25 cellular contexts compared by ENCODE assay signal in genomic region chr2:5727242-5727641, GRCh38. TPM values are rescaled to one million over a fixed set of nuclear protein-coding genes. Genes with fewer than 3 reads are reported as not detected.
DNase-seq lines count a peak whose midpoint lies in the region; ATAC-seq and TF ChIP-seq lines count a peak whose summit lies in the region.
"Had no signal": no experiment of that assay in that cellular context is flagged by ENCODE, and none has a peak within 500 bp of the region (broad histone marks: within the 10 kb centered on the region; RNA-seq: fewer than 3 reads in every experiment).

No MANE protein-coding gene starts in this region.

- H3K4me1 Mint-ChIP-seq in GM23338 (peaks cover 46% of the 10 kb centered on the region), neural progenitor cell (peaks cover 38% of the 10 kb centered on the region), MCF 10A (ENCODE audit: insufficient read depth, unreplicated experiment) (no peaks in the 10 kb centered on the region)

- POLR2A ChIA-PET in MCF 10A (lab: Yijun Ruan, JAX) = no interaction called here

- H3K4me3 Mint-ChIP-seq in GM23338 (peak overlapping the region; percentile 83), neural progenitor cell (peak overlapping the region; percentile 83), MCF 10A (ENCODE audit: unreplicated experiment) (no peak overlapping the region)
- H3K4me3 Mint-ChIP-seq: CD8-positive, alpha-beta T cell; HFFc6 had no signal

- H3K9me3 ChIP-seq in ectodermal cell (ENCODE audit: control insufficient read depth, low read length) = no peaks in the 10 kb centered on the region
- H3K9me3 ChIP-seq in iPS-20b (ENCODE audit: insufficient read depth, low read depth, low read length) = no peaks in the 10 kb centered on the region
- H3K9me3 ChIP-seq in neural progenitor cell (ENCODE audit: low read depth) = no peaks in the 10 kb centered on the region
- H3K9me3 ChIP-seq: BLaER1 treated with 17β-estradiol and CSF1 and Interleukin-3, amounts not matched to agents 10 nM and 100 nM had no signal

- H3K36me3 ChIP-seq in GM23338 (ENCODE audit: insufficient read depth) = no peaks in the 10 kb centered on the region
- no peaks in the 10 kb centered on the region for H3K36me3 ChIP-seq in ectodermal cell (ENCODE audit: control insufficient read depth, insufficient read depth, low read length)
- no peaks in the 10 kb centered on the region for H3K36me3 ChIP-seq in iPS-20b (ENCODE audit: insufficient read depth, low read depth, low read length)
- no peaks in the 10 kb centered on the region for H3K36me3 ChIP-seq in neural progenitor cell
- H3K36me3 ChIP-seq: BLaER1 treated with 17β-estradiol and CSF1 and Interleukin-3, amounts not matched to agents 10 nM and 100 nM had no signal

- H3K4me2 ChIP-seq in GM23338 (peak overlapping the region; percentile 67), neural progenitor cell (peak overlapping the region; percentile 88)
- H3K4me2 ChIP-seq: BLaER1 treated with 17β-estradiol and CSF1 and Interleukin-3, amounts not matched to agents 10 nM and 100 nM had no signal

- 0 out of 2 replicates have a peak, but pooled peaks cover 5% of the 10 kb centered on the region for H3F3A ChIP-seq in GM23338 (replicated peaks; ENCODE audit: low read depth)
- H3F3A ChIP-seq in neural progenitor cell (ENCODE audit: low read depth) = peaks cover 20% of the 10 kb centered on the region

- H3K9me3 Mint-ChIP-seq in GM23338 (no peaks in the 10 kb centered on the region), neural progenitor cell (peaks cover 15% of the 10 kb centered on the region), MCF 10A (ENCODE audit: unreplicated experiment) (no peaks in the 10 kb centered on the region)
- H3K9me3 Mint-ChIP-seq: CD8-positive, alpha-beta T cell had no signal

- H3K27me3 ChIP-seq in GM23338 (ENCODE audit: insufficient read depth) (no peaks in the 10 kb centered on the region), ectodermal cell (ENCODE audit: control insufficient read depth, insufficient read depth, low read length, poor library complexity, severe bottlenecking) (no peaks in the 10 kb centered on the region), iPS-20b (ENCODE audit: insufficient read depth, low read length) (no peaks in the 10 kb centered on the region), neural progenitor cell (no peaks in the 10 kb centered on the region)

- H3K27ac ChIP-seq in GM23338 (ENCODE audit: low read depth) (peak overlapping the region; percentile 55; the same call in 1 of the 2 replicates), ectodermal cell (ENCODE audit: insufficient read depth, low read depth, low read length, poor library complexity, severe bottlenecking) (no peak overlapping the region), iPS-20b (ENCODE audit: low read length) (no peak overlapping the region), neural progenitor cell (no peak overlapping the region)
- H3K27ac ChIP-seq: 22Rv1; BLaER1 treated with 17β-estradiol and CSF1 and Interleukin-3, amounts not matched to agents 10 nM and 100 nM had no signal

- peak overlapping the region; percentile 83 for H3K27ac Mint-ChIP-seq in GM23338
- peak overlapping the region; percentile 93 for H3K27ac Mint-ChIP-seq in neural progenitor cell
- H3K27ac Mint-ChIP-seq in MCF 10A (ENCODE audit: low read depth, unreplicated experiment) = no peak overlapping the region
- H3K27ac Mint-ChIP-seq: CD8-positive, alpha-beta T cell; HFFc6 had no signal

- peak overlapping the region; percentile 42; the same call in 1 of the 2 replicates for H3K4me3 ChIP-seq in GM23338
- H3K4me3 ChIP-seq in ectodermal cell (ENCODE audit: insufficient read depth, low read depth, low read length) = peak overlapping the region; percentile 58
- peak overlapping the region; percentile 74; the same call in 1 of the 2 replicates for H3K4me3 ChIP-seq in iPS-20b (ENCODE audit: low read length)
- peak overlapping the region; percentile 61 for H3K4me3 ChIP-seq in neural progenitor cell
- H3K4me3 ChIP-seq: BLaER1 treated with 17β-estradiol and CSF1 and Interleukin-3, amounts not matched to agents 10 nM and 100 nM had no signal

- CTCF ChIA-PET in MCF 10A (lab: Yijun Ruan, JAX) = no interaction called here

- H3K27me3 Mint-ChIP-seq in GM23338 (ENCODE audit: insufficient read depth, low read depth, poor library complexity) (no peaks in the 10 kb centered on the region), neural progenitor cell (ENCODE audit: insufficient read depth, low read depth) (no peaks in the 10 kb centered on the region), MCF 10A (ENCODE audit: insufficient read depth, unreplicated experiment) (no peaks in the 10 kb centered on the region)

- no peaks in the 10 kb centered on the region for H3K9me2 ChIP-seq in GM23338 (ENCODE audit: insufficient read depth)

- H2AFZ ChIP-seq in GM23338 = no peak overlapping the region
- H2AFZ ChIP-seq in neural progenitor cell (replicated peaks) = no peak overlapping the region

- H3K79me2 ChIP-seq in GM23338 (replicated peaks; ENCODE audit: insufficient read depth) = no peaks in the 10 kb centered on the region
- H3K79me2 ChIP-seq in neural progenitor cell (ENCODE audit: low read depth) = peaks cover 27% of the 10 kb centered on the region

- no peak for ATAC-seq in GM23338
- no peak for ATAC-seq in HG02588 (IDR thresholded peaks at IDR 0.05; ENCODE audit: unreplicated experiment)
- ATAC-seq: CD8-positive, alpha-beta T cell; Panc1; SK-N-SH treated with all-trans-retinoic acid at 6 μM for 48 hours had no signal

- intact Hi-C loops in MCF 10A (cut with micrococcal nuclease) = no loop called here

- no peak for TF ChIP-seq CTCF in GM23338 (conservative IDR thresholded peaks at IDR 0.05; ENCODE audit: low read depth in 2 of 2)
- no peak for TF ChIP-seq CTCF in neural progenitor cell (IDR thresholded peaks at IDR 0.05)
- no peak for TF ChIP-seq CTCF in MCF 10A (IDR thresholded peaks at IDR 0.05; ENCODE audit: unreplicated experiment)

- H4K20me1 ChIP-seq in GM23338 (replicated peaks; ENCODE audit: insufficient read depth) (no peaks in the 10 kb centered on the region), neural progenitor cell (ENCODE audit: low read depth) (no peaks in the 10 kb centered on the region)
- H4K20me1 ChIP-seq: BLaER1 treated with 17β-estradiol and CSF1 and Interleukin-3, amounts not matched to agents 10 nM and 100 nM had no signal

- H3K36me3 Mint-ChIP-seq in GM23338 (ENCODE audit: low read depth) = peaks cover 19% of the 10 kb centered on the region
- H3K36me3 Mint-ChIP-seq in neural progenitor cell = peaks cover 32% of the 10 kb centered on the region
- H3K36me3 Mint-ChIP-seq in MCF 10A (ENCODE audit: insufficient read depth, unreplicated experiment) = no peaks in the 10 kb centered on the region
- H3K36me3 Mint-ChIP-seq: CD8-positive, alpha-beta T cell had no signal

- no peak for DNase-seq in GM23338 (ENCODE audit: low spot score)
- no peak for DNase-seq in neural progenitor cell (ENCODE audit: low spot score)
- DNase-seq in islet precursor cell = no peak
- no peak for DNase-seq in MCF 10A (ENCODE audit: unreplicated experiment)
- DNase-seq in NCI-H2081 (lab: John Stamatoyannopoulos, UW) = no peak
- DNase-seq: ACHN; CD8-positive, alpha-beta T cell; DND-41; H7; HFFc6; KG1; NCI-H1092 treated with DMSO at 0.1 percent for 48 hours; NCI-H1436 treated with DMSO at 0.1 percent for 48 hours; NCI-H2029; NCI-H2171; NCI-H345; NCI-H524; NCI-H774 had no signal

- BruUV-seq in MCF 10A (replicated peaks; lab: Mats Ljungman, UMichigan) = no TSS peak

- H3K4me1 ChIP-seq in GM23338 (ENCODE audit: insufficient read depth) (peaks cover 13% of the 10 kb centered on the region), ectodermal cell (ENCODE audit: control insufficient read depth, insufficient read depth, low read length) (peaks cover 18% of the 10 kb centered on the region), iPS-20b (ENCODE audit: insufficient read depth, low read length) (peaks cover 15% of the 10 kb centered on the region), neural progenitor cell (peaks cover 27% of the 10 kb centered on the region)

- H3K9ac ChIP-seq in iPS-20b (ENCODE audit: low read depth, low read length) = peak overlapping the region; percentile 51; the same call in 1 of the 2 replicates
- no peak overlapping the region for H3K9ac ChIP-seq in neural progenitor cell
- H3K9ac ChIP-seq: BLaER1 treated with 17β-estradiol and CSF1 and Interleukin-3, amounts not matched to agents 10 nM and 100 nM had no signal

TF ChIP-seq in GM23338, 12 proteins besides CTCF, POLR2A, EP300 and RAD21 (continues in another document):
- TF ChIP-seq ZNF114 (CRISPR knock-in tag; IDR thresholded peaks at IDR 0.05) (no peak), EZH2 (IDR thresholded peaks at IDR 0.05; ENCODE audit: low read depth, unreplicated experiment) (no peak), EZH2phosphoT487 (IDR thresholded peaks at IDR 0.05; ENCODE audit: unreplicated experiment) (no peak), REST (IDR thresholded peaks at IDR 0.05; ENCODE audit: unreplicated experiment) (no peak)

RNA-seq across cellular contexts. Expression of gene SOX11, which starts 35.1 kb away (rescaled TPM):
- 26.3 and 26.5 TPM in 2 replicates for total RNA-seq in GM23338 (2014; rRNA removed; shearing (Covaris generic))
- polyA plus RNA-seq in GM23338 (2016; fragmentation: Nextera tagmentation; extraction: Ambion mirVana) = 33.2 and 34.0 TPM in 2 replicates
- polyA plus RNA-seq in ectodermal cell (2013, experiment 1 of 4) = 121 TPM
- polyA plus RNA-seq in ectodermal cell (2013, experiment 2 of 4) = 127 TPM
- 81.4 TPM for polyA plus RNA-seq in ectodermal cell (2013, experiment 3 of 4)
- polyA plus RNA-seq in ectodermal cell (2013, experiment 4 of 4) = 87.8 TPM
- total RNA-seq in neural progenitor cell (ENCODE audit: low replicate concordance) (176 and 178 TPM in 2 replicates), MCF 10A (2022) (not detected in 2 replicates)
- total RNA-seq: CD8-positive, alpha-beta T cell; HFFc6 had no signal

Comparison
In these comparisons a context has a peak if more than half of its experiments do, and no peak if none do; other contexts are left out.
1. RNA of gene SOX11, which starts 35.1 kb away (total RNA-seq): 176 to 178 TPM in neural progenitor cell and 26.3 to 26.5 TPM in GM23338; not detected in MCF 10A; every median in the first group is over 10 times any median in the second.
2. Peak in every context shown above with its lines, with median percentiles within 50 percentile points of each other: H3K4me3 ChIP-seq.